19 cellular contexts compared by ENCODE assay signal in the genomic region with DNA sequence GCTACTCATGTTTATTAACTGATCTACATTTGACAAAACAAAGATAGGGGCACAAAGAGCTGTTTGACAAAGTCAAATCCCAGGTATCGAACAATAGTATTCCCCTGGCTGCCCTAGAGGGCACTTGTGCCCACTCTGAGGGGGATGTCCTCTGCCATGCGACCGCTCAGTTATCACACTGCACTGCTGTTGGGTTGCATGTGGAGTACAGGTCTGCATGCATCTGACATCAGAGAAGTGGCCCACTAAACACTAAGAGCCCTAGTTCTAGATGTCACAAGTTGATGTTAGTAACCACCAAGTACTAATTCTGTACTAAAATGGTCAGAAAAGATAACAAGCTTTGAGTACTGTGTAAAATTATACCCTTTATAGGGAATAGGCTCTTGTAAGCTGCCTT.
"Had no signal": no experiment of that assay in that cellular context is flagged by ENCODE, and none has a peak within 500 bp of the region (broad histone marks: within the 10 kb centered on the region; RNA-seq: fewer than 3 reads in every experiment).

No MANE protein-coding gene starts in this region.

- H3K4me3 Mint-ChIP-seq: natural killer cell; neural crest cell; stimulated activated effector memory CD8-positive, alpha-beta T cell treated with anti-CD3 and anti-CD28 coated beads, Interleukin-12 subunit alpha, Interleukin-12 subunit beta, amount 100 ng/mL, for 72 hours; stimulated activated naive CD8-positive, alpha-beta T cell treated with anti-CD3 and anti-CD28 coated beads, Interleukin-15, Interleukin-2, amounts not matched to agents 100 ng/mL and 50 ng/mL, for 24 hours had no signal

- ATAC-seq: esophagus mucosa; gastrocnemius medialis; left lung; lower lobe of right lung; natural killer cell; stimulated activated effector memory CD8-positive, alpha-beta T cell treated with anti-CD3 and anti-CD28 coated beads, Interleukin-12 subunit alpha, Interleukin-12 subunit beta, amount 100 ng/mL, for 72 hours had no signal

- H3K4me3 ChIP-seq: gastrocnemius medialis, heart right ventricle, left lung, lower lobe of right lung, sigmoid colon, skin epidermis, testis, tibial nerve had no signal

- H3K9me3 ChIP-seq: gastrocnemius medialis, left lung, lower lobe of right lung, sigmoid colon, testis had no signal

- H3K27me3 Mint-ChIP-seq: stimulated activated naive CD8-positive, alpha-beta T cell treated with anti-CD3 and anti-CD28 coated beads, Interleukin-15, Interleukin-2, amounts not matched to agents 100 ng/mL and 50 ng/mL, for 24 hours had no signal

- H3K4me1 ChIP-seq: gastrocnemius medialis, heart right ventricle, left lung, lower lobe of right lung, testis, tibial nerve had no signal

- H3K9me3 Mint-ChIP-seq: natural killer cell; stimulated activated effector memory CD8-positive, alpha-beta T cell treated with anti-CD3 and anti-CD28 coated beads, Interleukin-12 subunit alpha, Interleukin-12 subunit beta, amount 100 ng/mL, for 72 hours had no signal

- H3K27ac Mint-ChIP-seq: natural killer cell; stimulated activated effector memory CD8-positive, alpha-beta T cell treated with anti-CD3 and anti-CD28 coated beads, Interleukin-12 subunit alpha, Interleukin-12 subunit beta, amount 100 ng/mL, for 72 hours; stimulated activated naive CD8-positive, alpha-beta T cell treated with anti-CD3 and anti-CD28 coated beads, Interleukin-15, Interleukin-2, amounts not matched to agents 100 ng/mL and 50 ng/mL, for 24 hours had no signal

- DNase-seq: effector memory CD4-positive, alpha-beta T cell; gastrocnemius medialis; heart right ventricle; hypothalamus; left lung; lower lobe of right lung; mesendoderm; natural killer cell; posterior cingulate gyrus; sigmoid colon; stimulated activated CD4-positive, alpha-beta T cell treated with anti-CD3 and anti-CD28 coated beads, Interleukin-4, amount 100 ng/mL, for 1 hour; stimulated activated CD8-positive, alpha-beta memory T cell treated with anti-CD3 and anti-CD28 coated beads, Interleukin-4, amount 100 ng/mL, for 48 hours; testis had no signal

- H3K36me3 Mint-ChIP-seq: natural killer cell had no signal

- H3K4me1 Mint-ChIP-seq: natural killer cell; neural crest cell; stimulated activated effector memory CD8-positive, alpha-beta T cell treated with anti-CD3 and anti-CD28 coated beads, Interleukin-12 subunit alpha, Interleukin-12 subunit beta, amount 100 ng/mL, for 72 hours had no signal

- H3K27ac ChIP-seq: gastrocnemius medialis, heart right ventricle, left lung, lower lobe of right lung, skin epidermis, testis, tibial nerve had no signal

- H3K27me3 ChIP-seq: gastrocnemius medialis, heart right ventricle, left lung, sigmoid colon, testis, tibial nerve had no signal
